ENCODE assay signal across 25 cellular contexts in the genomic region with DNA sequence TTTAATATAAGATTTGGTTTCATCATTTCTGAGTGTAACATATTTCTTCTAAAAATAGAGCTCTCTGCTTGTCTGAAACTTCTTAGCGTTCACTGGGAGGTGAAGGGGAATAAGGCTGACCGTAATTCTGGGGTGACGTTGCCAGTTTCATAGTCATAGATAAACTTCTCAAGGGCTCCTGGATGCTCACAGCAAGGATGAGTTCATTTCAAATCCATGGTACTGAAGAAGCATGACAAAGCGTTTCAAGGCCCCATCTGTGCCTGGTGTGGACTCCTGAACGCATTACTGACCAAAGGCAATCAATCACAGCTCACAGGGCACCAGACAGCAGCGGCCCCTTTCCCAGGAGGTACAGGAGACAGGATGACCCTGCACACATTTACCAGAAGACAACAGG. TPM values are rescaled to one million over a fixed set of nuclear protein-coding genes. Genes with fewer than 3 reads are reported as not detected.
DNase-seq lines count a peak whose midpoint lies in the region; ATAC-seq and TF ChIP-seq lines count a peak whose summit lies in the region.
"Had no signal": no experiment of that assay in that cellular context is flagged by ENCODE, and none has a peak within 500 bp of the region (broad histone marks: within the 10 kb centered on the region; RNA-seq: fewer than 3 reads in every experiment).

No MANE protein-coding gene starts in this region.

- H3K4me3 Mint-ChIP-seq in activated T-cell treated with anti-CD3 and anti-CD28 coated beads, Interleukin-2, amount 50 U/mL, for 24 hours: no peak overlapping the region
- no peak overlapping the region for H3K4me3 Mint-ChIP-seq in activated T-cell treated with anti-CD3 and anti-CD28 coated beads, Interleukin-2, amount 50 U/mL, for 72 hours
- H3K4me3 Mint-ChIP-seq in activated CD4-positive, alpha-beta T cell treated with anti-CD3 and anti-CD28 coated beads for 36 hours: no peak overlapping the region
- H3K4me3 Mint-ChIP-seq: brain, T-cell had no signal

- H3K27me3 Mint-ChIP-seq in activated T-cell treated with anti-CD3 and anti-CD28 coated beads, Interleukin-2, amount 50 U/mL, for 24 hours: no peaks in the 10 kb centered on the region
- H3K27me3 Mint-ChIP-seq in activated T-cell treated with anti-CD3 and anti-CD28 coated beads, Interleukin-2, amount 50 U/mL, for 72 hours (ENCODE audit: low read depth): no peaks in the 10 kb centered on the region
- H3K27me3 Mint-ChIP-seq in activated CD4-positive, alpha-beta T cell treated with anti-CD3 and anti-CD28 coated beads for 36 hours: no peaks in the 10 kb centered on the region
- H3K27me3 Mint-ChIP-seq: brain, T-cell had no signal

- H3K27ac Mint-ChIP-seq in activated T-cell treated with anti-CD3 and anti-CD28 coated beads, Interleukin-2, amount 50 U/mL, for 24 hours: peak overlapping the region; percentile 56
- H3K27ac Mint-ChIP-seq in activated T-cell treated with anti-CD3 and anti-CD28 coated beads, Interleukin-2, amount 50 U/mL, for 72 hours: no peak overlapping the region
- no peak overlapping the region for H3K27ac Mint-ChIP-seq in activated CD4-positive, alpha-beta T cell treated with anti-CD3 and anti-CD28 coated beads for 36 hours

- CTCF ChIA-PET in RWPE1 (lab: Yijun Ruan, JAX): interaction anchor here (0.6 kb wide), 1 partner anchor 48 kb away, joined by 3 read pairs; no protein-coding TSS in a partner anchor
- CTCF ChIA-PET in activated CD4-positive, alpha-beta T cell treated with anti-CD3 and anti-CD28 coated beads for 36 hours (lab: Charles Lee): no interaction called here

- TF ChIP-seq POLR2A in esophagus muscularis mucosa (IDR thresholded peaks at IDR 0.05; ENCODE audit: low read depth) (no peak), heart left ventricle (IDR thresholded peaks at IDR 0.05) (no peak)

- no peak for TF ChIP-seq CTCF in RWPE1 (conservative IDR thresholded peaks at IDR 0.05; ENCODE audit: low read depth)
- no peak for TF ChIP-seq CTCF in esophagus muscularis mucosa (IDR thresholded peaks at IDR 0.05)
- no peak for TF ChIP-seq CTCF in heart left ventricle (IDR thresholded peaks at IDR 0.05)

- POLR2A ChIA-PET in RWPE1 (lab: Yijun Ruan, JAX; ENCODE audit: low non-redundant PET): no interaction called here
- POLR2A ChIA-PET in activated CD4-positive, alpha-beta T cell treated with anti-CD3 and anti-CD28 coated beads for 36 hours (lab: Charles Lee): no interaction called here

- H3K9me3 Mint-ChIP-seq in activated T-cell treated with anti-CD3 and anti-CD28 coated beads, Interleukin-2, amount 50 U/mL, for 24 hours: no peaks in the 10 kb centered on the region
- no peaks in the 10 kb centered on the region for H3K9me3 Mint-ChIP-seq in activated T-cell treated with anti-CD3 and anti-CD28 coated beads, Interleukin-2, amount 50 U/mL, for 72 hours
- H3K9me3 Mint-ChIP-seq in activated CD4-positive, alpha-beta T cell treated with anti-CD3 and anti-CD28 coated beads for 36 hours (ENCODE audit: low read depth): no peaks in the 10 kb centered on the region
- H3K9me3 Mint-ChIP-seq: T-cell had no signal

- H3K4me1 ChIP-seq in esophagus muscularis mucosa (peaks cover 6 to 34% (median 22%) of the 10 kb centered on the region in 4 donors), rectal smooth muscle tissue (ENCODE audit: control insufficient read depth, insufficient read depth, low read length) (peaks cover 49% of the 10 kb centered on the region), heart left ventricle (peaks cover 0 to 7% (median 0%) of the 10 kb centered on the region in 12 donors)
- H3K4me1 ChIP-seq: BE2C, lower lobe of right lung had no signal

- peaks cover 54 to 68% (median 60%) of the 10 kb centered on the region in 4 donors for H3K36me3 ChIP-seq in esophagus muscularis mucosa
- H3K36me3 ChIP-seq in rectal smooth muscle tissue (ENCODE audit: control insufficient read depth, insufficient read depth, low read length): peaks cover 28% of the 10 kb centered on the region
- H3K36me3 ChIP-seq in heart left ventricle: peaks cover 9 to 69% (median 61%) of the 10 kb centered on the region in 9 donors

- H3K9me3 ChIP-seq in esophagus muscularis mucosa (no peaks in the 10 kb centered on the region), heart left ventricle (no peaks in the 10 kb centered on the region)
- H3K9me3 ChIP-seq: BE2C, heart right ventricle, lower lobe of right lung had no signal

- DNase-seq in activated T-cell treated with anti-CD3 and anti-CD28 coated beads, Interleukin-2, amount 50 U/mL, for 24 hours: no peak
- DNase-seq in activated T-cell treated with anti-CD3 and anti-CD28 coated beads, Interleukin-2, amount 50 U/mL, for 72 hours: no peak
- DNase-seq in RWPE1 (ENCODE audit: low spot score) (no peak), esophagus muscularis mucosa (ENCODE audit: extremely low spot score) (no peak), cardiac septum (ENCODE audit: low spot score) (no peak), heart left ventricle (no peak)
- DNase-seq in activated CD4-positive, alpha-beta T cell treated with anti-CD3 and anti-CD28 coated beads for 36 hours: no peak
- DNase-seq: activated CD4-positive, alpha-beta T cell treated with anti-CD3 and anti-CD28 coated beads for 48 hours; activated gamma-delta T cell treated with Interleukin-2 at 50 U/mL for 16 hours; BE2C; DND-41; heart right ventricle; lower lobe of right lung; NCI-H524; right cardiac atrium; SHP77 treated with DMSO at 0.1 percent for 48 hours; stimulated activated CD8-positive, alpha-beta memory T cell treated with anti-CD3 and anti-CD28 coated beads, Interleukin-4, amount 100 ng/mL, for 48 hours; T-cell had no signal

- no peak overlapping the region for H3K9ac ChIP-seq in rectal smooth muscle tissue (ENCODE audit: low read length)

- H3K36me3 Mint-ChIP-seq in activated T-cell treated with anti-CD3 and anti-CD28 coated beads, Interleukin-2, amount 50 U/mL, for 24 hours (ENCODE audit: low read depth): peaks cover 77% of the 10 kb centered on the region
- peaks cover 8 to 15% of the 10 kb centered on the region in 2 donors for H3K36me3 Mint-ChIP-seq in activated T-cell treated with anti-CD3 and anti-CD28 coated beads, Interleukin-2, amount 50 U/mL, for 72 hours (ENCODE audit: insufficient read depth in 2 of 2)
- peaks cover 49% of the 10 kb centered on the region for H3K36me3 Mint-ChIP-seq in activated CD4-positive, alpha-beta T cell treated with anti-CD3 and anti-CD28 coated beads for 36 hours (ENCODE audit: low read depth)

- peaks cover 5% of the 10 kb centered on the region for H3K4me1 Mint-ChIP-seq in activated T-cell treated with anti-CD3 and anti-CD28 coated beads, Interleukin-2, amount 50 U/mL, for 24 hours (ENCODE audit: low read depth)
- H3K4me1 Mint-ChIP-seq in activated T-cell treated with anti-CD3 and anti-CD28 coated beads, Interleukin-2, amount 50 U/mL, for 72 hours (ENCODE audit: low read depth): peaks cover 8% of the 10 kb centered on the region
- peaks cover 3% of the 10 kb centered on the region for H3K4me1 Mint-ChIP-seq in activated CD4-positive, alpha-beta T cell treated with anti-CD3 and anti-CD28 coated beads for 36 hours

- no peak for TF ChIP-seq EP300 in esophagus muscularis mucosa (IDR thresholded peaks at IDR 0.05)

- H3K27me3 ChIP-seq in esophagus muscularis mucosa (no peaks in the 10 kb centered on the region), rectal smooth muscle tissue (ENCODE audit: control insufficient read depth, insufficient read depth, low read length) (no peaks in the 10 kb centered on the region), heart left ventricle (no peaks in the 10 kb centered on the region)
- H3K27me3 ChIP-seq: BE2C, heart right ventricle had no signal

- intact Hi-C loops in esophagus muscularis mucosa (cut with DNase I) (no loop called here), cardiac septum (cut with DNase I) (no loop called here), heart left ventricle (cut with DNase I) (no loop called here)
- intact Hi-C loops in activated CD4-positive, alpha-beta T cell treated with anti-CD3 and anti-CD28 coated beads for 36 hours (cut with DNase I, micrococcal nuclease): no loop called here

- no peak overlapping the region for H3K4me3 ChIP-seq in esophagus muscularis mucosa
- H3K4me3 ChIP-seq in rectal smooth muscle tissue (ENCODE audit: low read length): no peak overlapping the region
- no peak overlapping the region for H3K4me3 ChIP-seq in heart left ventricle
- H3K4me3 ChIP-seq: coronary artery, heart right ventricle, lower lobe of right lung had no signal

- H3K27ac ChIP-seq in RWPE1 (peak overlapping the region; percentile 27), esophagus muscularis mucosa (replicated peaks in 1 of 4) (peak overlapping the region; percentile 40 to 86 (median 62)), rectal smooth muscle tissue (ENCODE audit: low read depth, low read length) (peak overlapping the region; percentile 95), heart left ventricle (peak overlapping the region in 1 of 12 donors; percentile 84)
- H3K27ac ChIP-seq: coronary artery, heart right ventricle, lower lobe of right lung had no signal

- WGBS in esophagus muscularis mucosa: 49% methylated on average over 5 of the region's 6 CpGs
- 74 to 80% (median 75%) methylated on average over 6 of the region's 6 CpGs for WGBS in heart left ventricle, 4 donors

- no peak for ATAC-seq in activated T-cell treated with anti-CD3 and anti-CD28 coated beads, Interleukin-2, amount 50 U/mL, for 72 hours (replicated peaks in 1 of 2)
- no peak for ATAC-seq in activated CD4-positive, alpha-beta T cell treated with anti-CD3 and anti-CD28 coated beads for 36 hours
- no peak for ATAC-seq in heart left ventricle
- ATAC-seq: heart right ventricle, lower lobe of right lung, right cardiac atrium, T-cell had no signal

RNA-seq across cellular contexts. Expression of gene EVPL, which starts 12.0 kb away (rescaled TPM):
- under 1 TPM; 0.09 to 0.19 TPM for total RNA-seq in activated T-cell treated with anti-CD3 and anti-CD28 coated beads, Interleukin-2, amount 50 U/mL, for 72 hours
- total RNA-seq in esophagus muscularis mucosa (1 to 10 TPM in 2 of 4 donors, under 1 TPM in 2; 0.19 to 2.1 (median 1.1) TPM), cardiac septum (0.05 TPM), heart left ventricle (1 to 10 TPM in 1 of 9 donors, under 1 TPM in 5, not detected in 3; 0.04 to 2.0 (median 0.09) TPM)
- under 1 TPM; 0.04 to 0.16 TPM for total RNA-seq in activated CD4-positive, alpha-beta T cell treated with anti-CD3 and anti-CD28 coated beads for 36 hours
- under 1 TPM; 0.03 to 0.04 TPM for polyA plus RNA-seq in heart left ventricle
- total RNA-seq: A172, H4, osteoblast had no signal

RNA-seq across cellular contexts. Expression of gene SRP68, which starts 33.2 kb away (rescaled TPM):
- total RNA-seq in activated T-cell treated with anti-CD3 and anti-CD28 coated beads, Interleukin-2, amount 50 U/mL, for 72 hours: 100 to 1,000 TPM; 138 to 144 TPM
- 10 to 100 TPM; 41.9 to 56.9 (median 50.0) TPM for total RNA-seq in esophagus muscularis mucosa
- 100 to 1,000 TPM; 151 to 174 TPM for total RNA-seq in activated CD4-positive, alpha-beta T cell treated with anti-CD3 and anti-CD28 coated beads for 36 hours
- total RNA-seq in cardiac septum: 53.9 TPM
- 10 to 100 TPM; 33.2 to 66.8 (median 59.4) TPM for total RNA-seq in heart left ventricle
- 10 to 100 TPM; 26.8 to 80.0 TPM for polyA plus RNA-seq in heart left ventricle

RNA-seq across cellular contexts. Expression of gene GALR2, which starts 35.5 kb away (rescaled TPM):
- 10 to 100 TPM in 1 of 2 donors, 1 to 10 TPM in 1; 9.5 to 10.6 TPM for total RNA-seq in activated T-cell treated with anti-CD3 and anti-CD28 coated beads, Interleukin-2, amount 50 U/mL, for 72 hours
- total RNA-seq in esophagus muscularis mucosa: under 1 TPM in 1 of 4 donors, not detected in 3; 0.50 TPM
- total RNA-seq in activated CD4-positive, alpha-beta T cell treated with anti-CD3 and anti-CD28 coated beads for 36 hours: 1 to 10 TPM; 5.9 to 6.4 TPM
- total RNA-seq in cardiac septum: not detected
- not detected for total RNA-seq in heart left ventricle
- polyA plus RNA-seq in heart left ventricle: under 1 TPM in 1 of 2 donors, not detected in 1; 0.18 TPM
- total RNA-seq: A172, heart right ventricle, lower lobe of right lung, osteoblast, right cardiac atrium, subcutaneous adipose tissue had no signal
- polyA plus RNA-seq: right cardiac atrium had no signal

RNA-seq across cellular contexts. Expression of gene CDK3, which starts 38.5 kb away (rescaled TPM):
- 1 to 10 TPM; 8.7 to 9.1 TPM for total RNA-seq in activated T-cell treated with anti-CD3 and anti-CD28 coated beads, Interleukin-2, amount 50 U/mL, for 72 hours
- total RNA-seq in esophagus muscularis mucosa (1 to 10 TPM in 2 of 4 donors, under 1 TPM in 1, not detected in 1; 0.65 to 2.2 (median 1.2) TPM), cardiac septum (2.7 TPM), heart left ventricle (1 to 10 TPM in 6 of 9 donors, under 1 TPM in 1, not detected in 2; 0.46 to 3.1 (median 1.5) TPM)
- total RNA-seq in activated CD4-positive, alpha-beta T cell treated with anti-CD3 and anti-CD28 coated beads for 36 hours: 1 to 10 TPM; 5.6 to 6.0 TPM
- 1 to 10 TPM; 1.6 to 3.6 TPM for polyA plus RNA-seq in heart left ventricle

RNA-seq across cellular contexts. Expression of gene ZACN, which starts 39.9 kb away (rescaled TPM):
- 10 to 100 TPM in 1 of 2 donors, 1 to 10 TPM in 1; 9.1 to 10.3 TPM for total RNA-seq in activated T-cell treated with anti-CD3 and anti-CD28 coated beads, Interleukin-2, amount 50 U/mL, for 72 hours
- under 1 TPM in 1 of 4 donors, not detected in 3; 0.13 TPM for total RNA-seq in esophagus muscularis mucosa
- total RNA-seq in activated CD4-positive, alpha-beta T cell treated with anti-CD3 and anti-CD28 coated beads for 36 hours: 1 to 10 TPM; 4.8 to 5.4 TPM
- total RNA-seq in cardiac septum: not detected
- total RNA-seq in heart left ventricle: under 1 TPM in 1 of 9 donors, not detected in 8; 0.13 TPM
- polyA plus RNA-seq in heart left ventricle: 1 to 10 TPM in 1 of 2 donors, under 1 TPM in 1; 0.51 to 1.5 TPM
- total RNA-seq: A172, H4, heart right ventricle, lower lobe of right lung, osteoblast, right cardiac atrium, subcutaneous adipose tissue had no signal
